Comparison of ENCODE assay signal across 24 cellular contexts in genomic region chr2:67560818-67561221, GRCh38.
DNase-seq lines count a peak whose midpoint lies in the region; ATAC-seq and TF ChIP-seq lines count a peak whose summit lies in the region.
"Had no signal": no experiment of that assay in that cellular context is flagged by ENCODE, and none has a peak within 500 bp of the region (broad histone marks: within the 10 kb centered on the region; RNA-seq: fewer than 3 reads in every experiment).

No MANE protein-coding gene starts in this region.

- TF ChIP-seq CTCF in choroid plexus epithelial cell (conservative IDR thresholded peaks at IDR 0.05; ENCODE audit: low read depth, low read length), result no peak
- no peak for TF ChIP-seq CTCF in uterus (IDR thresholded peaks at IDR 0.05)
- TF ChIP-seq CTCF in activated CD8-positive, alpha-beta T cell treated with anti-CD3 and anti-CD28 coated beads for 36 hours (IDR thresholded peaks at IDR 0.05), result no peak

- no peaks in the 10 kb centered on the region for H3K27me3 Mint-ChIP-seq in activated CD8-positive, alpha-beta T cell treated with anti-CD3 and anti-CD28 coated beads for 36 hours
- H3K27me3 Mint-ChIP-seq: brain; dendritic cell treated with granulocyte-macrophage colony-stimulating factor and Interleukin-4, amounts not matched to agents 40 ng/mL and 50 ng/mL, for 4 days; stimulated activated naive CD8-positive, alpha-beta T cell treated with anti-CD3 and anti-CD28 coated beads, Interleukin-15, Interleukin-2, amounts not matched to agents 100 ng/mL and 50 ng/mL, for 24 hours had no signal

- CTCF ChIA-PET in activated CD8-positive, alpha-beta T cell treated with anti-CD3 and anti-CD28 coated beads for 36 hours (lab: Charles Lee), result no interaction called here

- peak overlapping the region; percentile 24 to 78 for H3K27ac ChIP-seq in uterus
- H3K27ac ChIP-seq: lower lobe of right lung, ovary, upper lobe of right lung had no signal

- no peaks in the 10 kb centered on the region for H3K27me3 ChIP-seq in uterus
- H3K27me3 ChIP-seq: MG63, ovary, upper lobe of right lung had no signal

- POLR2A ChIA-PET in activated CD8-positive, alpha-beta T cell treated with anti-CD3 and anti-CD28 coated beads for 36 hours (lab: Charles Lee), result no interaction called here

- no peak for TF ChIP-seq POLR2A in uterus (IDR thresholded peaks at IDR 0.05)

- H3K9me3 ChIP-seq in uterus, result no peaks in the 10 kb centered on the region
- H3K9me3 ChIP-seq: lower lobe of right lung, MG63, ovary, upper lobe of right lung had no signal

- no peak overlapping the region for H3K27ac Mint-ChIP-seq in activated CD8-positive, alpha-beta T cell treated with anti-CD3 and anti-CD28 coated beads for 36 hours
- H3K27ac Mint-ChIP-seq: activated naive CD4-positive, alpha-beta T cell treated with anti-CD3 and anti-CD28 coated beads, Interleukin-2, amount 50 U/mL, for 72 hours; dendritic cell treated with granulocyte-macrophage colony-stimulating factor and Interleukin-4, amounts not matched to agents 40 ng/mL and 50 ng/mL, for 4 days; immature natural killer cell; stimulated activated naive CD8-positive, alpha-beta T cell treated with anti-CD3 and anti-CD28 coated beads, Interleukin-15, Interleukin-2, amounts not matched to agents 100 ng/mL and 50 ng/mL, for 24 hours; WTC11 had no signal

- DNase-seq in Right ventricle myocardium superior (no peak), Right ventricle myocardium inferior (ENCODE audit: missing footprints) (no peak), choroid plexus epithelial cell (ENCODE audit: low read depth) (peak; percentile 55), left kidney (ENCODE audit: low read depth, low spot score) (peak; percentile 12), uterus (peak in 1 of 2 donors; percentile 20), DMS79 (lab: John Stamatoyannopoulos, UW) (no peak)
- DNase-seq in activated CD8-positive, alpha-beta T cell treated with anti-CD3 and anti-CD28 coated beads for 36 hours, result no peak
- DNase-seq: activated T-cell treated with anti-CD3 and anti-CD28 coated beads, Interleukin-2, amount 50 U/mL, for 48 hours; C1 segment of cervical spinal cord; immature natural killer cell; lower lobe of right lung; NCI-H1436; NCI-H2171; NCI-H526; T-helper 2 cell; upper lobe of right lung had no signal

- H3K36me3 ChIP-seq in uterus, result no peaks in the 10 kb centered on the region
- H3K36me3 ChIP-seq: lower lobe of right lung, MG63, ovary, upper lobe of right lung had no signal

- no peak overlapping the region for H3K4me3 ChIP-seq in choroid plexus epithelial cell (ENCODE audit: low read depth, low read length)
- H3K4me3 ChIP-seq in uterus, result no peak overlapping the region
- H3K4me3 ChIP-seq: lower lobe of right lung, MG63, ovary, upper lobe of right lung had no signal

- intact Hi-C loops in Right ventricle myocardium superior (cut with DNase I) (loop anchor here (10.0 kb wide), 1 partner anchor 84 kb away; no protein-coding TSS in a partner anchor), Right ventricle myocardium inferior (cut with DNase I) (loop anchor here (2.0 to 10.0 kb wide), 3 partner anchors 90 to 1126 kb away; partner anchors contain the start of gene MEIS1), uterus (cut with DNase I; ENCODE audit: low total_unique reads) (no loop called here)
- intact Hi-C loops in activated CD8-positive, alpha-beta T cell treated with anti-CD3 and anti-CD28 coated beads for 36 hours (cut with micrococcal nuclease), result no loop called here

- ATAC-seq in Right ventricle myocardium superior (ENCODE audit: poor library complexity) (peak; percentile 11), Right ventricle myocardium inferior (no peak), HG02763 (IDR thresholded peaks at IDR 0.05; ENCODE audit: unreplicated experiment) (no peak)
- ATAC-seq in activated CD8-positive, alpha-beta T cell treated with anti-CD3 and anti-CD28 coated beads for 36 hours, result no peak
- ATAC-seq: activated naive CD4-positive, alpha-beta T cell treated with anti-CD3 and anti-CD28 coated beads, Interleukin-2, amount 50 U/mL, for 72 hours; lower lobe of right lung; upper lobe of right lung; WTC11 had no signal

- no peaks in the 10 kb centered on the region for H3K36me3 Mint-ChIP-seq in activated CD8-positive, alpha-beta T cell treated with anti-CD3 and anti-CD28 coated beads for 36 hours (ENCODE audit: low read depth)
- H3K36me3 Mint-ChIP-seq: activated naive CD4-positive, alpha-beta T cell treated with anti-CD3 and anti-CD28 coated beads, Interleukin-2, amount 50 U/mL, for 72 hours; brain; WTC11 had no signal

- H3K9me3 Mint-ChIP-seq in activated CD8-positive, alpha-beta T cell treated with anti-CD3 and anti-CD28 coated beads for 36 hours, result no peaks in the 10 kb centered on the region
- H3K9me3 Mint-ChIP-seq: brain; stimulated activated naive CD8-positive, alpha-beta T cell treated with anti-CD3 and anti-CD28 coated beads, Interleukin-15, Interleukin-2, amounts not matched to agents 100 ng/mL and 50 ng/mL, for 24 hours had no signal

- H3K4me3 Mint-ChIP-seq in activated CD8-positive, alpha-beta T cell treated with anti-CD3 and anti-CD28 coated beads for 36 hours, result no peak overlapping the region
- H3K4me3 Mint-ChIP-seq: brain; dendritic cell treated with granulocyte-macrophage colony-stimulating factor and Interleukin-4, amounts not matched to agents 40 ng/mL and 50 ng/mL, for 4 days; immature natural killer cell; stimulated activated naive CD8-positive, alpha-beta T cell treated with anti-CD3 and anti-CD28 coated beads, Interleukin-15, Interleukin-2, amounts not matched to agents 100 ng/mL and 50 ng/mL, for 24 hours; WTC11 had no signal

- H3K4me1 Mint-ChIP-seq in activated CD8-positive, alpha-beta T cell treated with anti-CD3 and anti-CD28 coated beads for 36 hours (ENCODE audit: low read depth), result no peaks in the 10 kb centered on the region
- H3K4me1 Mint-ChIP-seq: immature natural killer cell, WTC11 had no signal

- H3K4me1 ChIP-seq in uterus, result no peaks in the 10 kb centered on the region
- H3K4me1 ChIP-seq: lower lobe of right lung, upper lobe of right lung had no signal

Comparison
In these comparisons a context has a peak if more than half of its experiments do, and no peak if none do; other contexts are left out.
1. DNase-seq: peak in choroid plexus epithelial cell (single experiment) and left kidney (single experiment); none in Right ventricle myocardium superior (single experiment), Right ventricle myocardium inferior (single experiment), activated CD8-positive, alpha-beta T cell treated with anti-CD3 and anti-CD28 coated beads for 36 hours (single experiment) and DMS79 (single experiment).
2. intact Hi-C loops: an anchor here in Right ventricle myocardium superior (10.0 kb wide) and Right ventricle myocardium inferior (2.0 to 10.0 kb wide); none called in uterus and activated CD8-positive, alpha-beta T cell treated with anti-CD3 and anti-CD28 coated beads for 36 hours.